ENCODE assay signal across 11 cellular contexts in genomic region chr11:130179396-130180306, GRCh38. TPM values are rescaled to one million over a fixed set of nuclear protein-coding genes. Genes with fewer than 3 reads are reported as not detected.
DNase-seq lines count a peak whose midpoint lies in the region; ATAC-seq, FAIRE-seq and TF ChIP-seq lines count a peak whose summit lies in the region.
"Had no signal": no experiment of that assay in that cellular context is flagged by ENCODE, and none has a peak within 500 bp of the region (broad histone marks: within the 10 kb centered on the region; RNA-seq: fewer than 3 reads in every experiment).

No MANE protein-coding gene starts in this region.

- peak overlapping the region in 6 of 7 donors; percentile 26 to 94 (median 88) for H3K27ac Mint-ChIP-seq in CD14-positive monocyte
- no peak overlapping the region for H3K27ac Mint-ChIP-seq in activated CD4-positive, alpha-beta T cell treated with anti-CD3 and anti-CD28 coated beads, Interleukin-2, amount 10 ng/mL, durations not matched to agents 24 days and 14 days
- no peak overlapping the region for H3K27ac Mint-ChIP-seq in GM23338
- H3K27ac Mint-ChIP-seq: WTC11 had no signal

- RAD21 ChIA-PET in GM12878 (lab: Charles Lee; ENCODE audit: unreplicated experiment), result interaction anchor here (2.4 kb wide), 1 partner anchor 29 kb away, joined by 17 read pairs; no protein-coding TSS in a partner anchor

- H3K9me2 ChIP-seq in GM23338 (ENCODE audit: insufficient read depth), result no peaks in the 10 kb centered on the region

- CTCF ChIA-PET in GM12878 (lab: Yijun Ruan, JAX), result interaction anchor here (1.1 to 2.0 kb wide), 2 partner anchors 12 to 31 kb away, joined by 4 to 6 read pairs; no protein-coding TSS in a partner anchor

- H4K20me1 ChIP-seq in GM12878 (ENCODE audit: control insufficient read depth, insufficient read depth) (no peaks in the 10 kb centered on the region), GM23338 (replicated peaks; ENCODE audit: insufficient read depth) (no peaks in the 10 kb centered on the region)

- H3K4me1 Mint-ChIP-seq in CD14-positive monocyte (peaks cover 47% of the 10 kb centered on the region), GM23338 (peaks cover 14% of the 10 kb centered on the region)
- H3K4me1 Mint-ChIP-seq in activated CD4-positive, alpha-beta T cell treated with anti-CD3 and anti-CD28 coated beads, Interleukin-2, amount 10 ng/mL, durations not matched to agents 24 days and 14 days, result no peaks in the 10 kb centered on the region

- no peak overlapping the region for H3K4me3 Mint-ChIP-seq in CD14-positive monocyte
- H3K4me3 Mint-ChIP-seq in activated CD4-positive, alpha-beta T cell treated with anti-CD3 and anti-CD28 coated beads, Interleukin-2, amount 10 ng/mL, durations not matched to agents 24 days and 14 days, result no peak overlapping the region
- H3K4me3 Mint-ChIP-seq in GM23338, result no peak overlapping the region
- H3K4me3 Mint-ChIP-seq: WTC11 had no signal

- no peak for TF ChIP-seq EP300 in GM12878 (IDR thresholded peaks at IDR 0.05; ENCODE audit: borderline replicate concordance in 1 of 2, control insufficient read depth in 1 of 2, low read depth in 2 of 2, low read length in 2 of 2)

- ATAC-seq in GM12878 (peak; percentile 7), GM23338 (no peak)
- ATAC-seq: WTC11 had no signal

- no TSS peak for BruUV-seq in GM12878 (replicated peaks; lab: Mats Ljungman, UMichigan)

- DNase-seq in CD14-positive monocyte (ENCODE audit: low spot score), result no peak
- peak; percentile 32 for DNase-seq in NCI-H1417 treated with DMSO at 0.1 percent for 48 hours (lab: John Stamatoyannopoulos, UW)
- DNase-seq in GM12878 (ENCODE audit: low read depth, low spot score), result no peak
- DNase-seq in activated CD4-positive, alpha-beta T cell treated with anti-CD3 and anti-CD28 coated beads, Interleukin-2, amount 10 ng/mL, durations not matched to agents 24 days and 14 days, result no peak
- DNase-seq in GM23338 (ENCODE audit: low spot score), result no peak
- no peak for DNase-seq in RKO (ENCODE audit: low spot score)
- no peak for DNase-seq in NCI-H1436 treated with DMSO at 0.1 percent for 48 hours (lab: John Stamatoyannopoulos, UW)
- DNase-seq: dermis blood vessel endothelial cell had no signal

- H3K4me1 ChIP-seq in GM12878 (ENCODE audit: control insufficient read depth, insufficient read depth, low read length), result peaks cover 35% of the 10 kb centered on the region
- peaks cover 46 to 62% of the 10 kb centered on the region in 2 donors for H3K4me1 ChIP-seq in mucosa of rectum (ENCODE audit: control insufficient read depth in 2 of 2, insufficient read depth in 2 of 2, low read length in 2 of 2)
- H3K4me1 ChIP-seq in GM23338 (ENCODE audit: insufficient read depth), result no peaks in the 10 kb centered on the region; the same call in 1 of the 2 replicates

- intact Hi-C loops in CD14-positive monocyte (cut with micrococcal nuclease), result no loop called here
- intact Hi-C loops in GM12878 (cut with micrococcal nuclease; ENCODE audit: unreplicated experiment), result loop anchor here (5.0 kb wide), 1 partner anchor 32 kb away; no protein-coding TSS in a partner anchor
- intact Hi-C loops in activated CD4-positive, alpha-beta T cell treated with anti-CD3 and anti-CD28 coated beads, Interleukin-2, amount 10 ng/mL, durations not matched to agents 24 days and 14 days (cut with micrococcal nuclease), result no loop called here

- no peak overlapping the region for H2AFZ ChIP-seq in GM12878 (ENCODE audit: control insufficient read depth, low read depth, low read length)
- H2AFZ ChIP-seq in GM23338, result no peak overlapping the region

- no peaks in the 10 kb centered on the region for H3K79me2 ChIP-seq in GM12878 (ENCODE audit: control insufficient read depth, insufficient read depth, low read length)
- no peaks in the 10 kb centered on the region for H3K79me2 ChIP-seq in GM23338 (replicated peaks; ENCODE audit: insufficient read depth)

- no peak for TF ChIP-seq RAD21 in GM12878 (IDR thresholded peaks at IDR 0.05; ENCODE audit: insufficient read depth, low read depth, low read length)

- in situ Hi-C loops in GM12878 (cut with MboI), result no loop called here

- no peak for TF ChIP-seq POLR2A in GM12878 (IDR thresholded peaks at IDR 0.05; ENCODE audit: low read depth, low read length)

- H3K36me3 ChIP-seq in GM12878 (ENCODE audit: control insufficient read depth in 2 of 2, insufficient read depth in 2 of 2, low read length in 1 of 2) (no peaks in the 10 kb centered on the region), mucosa of rectum (ENCODE audit: control insufficient read depth in 2 of 2, insufficient read depth in 2 of 2, low read length in 2 of 2) (peaks cover 0 to 1% of the 10 kb centered on the region in 2 donors), GM23338 (ENCODE audit: insufficient read depth) (no peaks in the 10 kb centered on the region)

- H3K9ac ChIP-seq in GM12878 (ENCODE audit: control insufficient read depth, insufficient read depth, low read length) (no peak overlapping the region), mucosa of rectum (ENCODE audit: low read depth in 1 of 2, low read length in 2 of 2) (peak overlapping the region; percentile 61 to 75)

- no peak overlapping the region for H3K4me3 ChIP-seq in GM12878
- peak overlapping the region; percentile 23 to 36 for H3K4me3 ChIP-seq in mucosa of rectum (ENCODE audit: low read length in 2 of 2)
- no peak overlapping the region for H3K4me3 ChIP-seq in GM23338

- H3K4me2 ChIP-seq in GM12878 (ENCODE audit: control insufficient read depth, insufficient read depth), result no peak overlapping the region
- no peak overlapping the region for H3K4me2 ChIP-seq in GM23338

- H3K27ac ChIP-seq in GM12878 (ENCODE audit: control insufficient read depth, insufficient read depth) (no peak overlapping the region), mucosa of rectum (ENCODE audit: low read depth in 2 of 2, low read length in 2 of 2) (peak overlapping the region; percentile 97 to 99), GM23338 (ENCODE audit: low read depth) (no peak overlapping the region)

- H3K36me3 Mint-ChIP-seq in CD14-positive monocyte (peaks cover 7 to 21% of the 10 kb centered on the region in 2 donors), GM23338 (ENCODE audit: low read depth) (peaks cover 4% of the 10 kb centered on the region; the same call in 1 of the 3 replicates)
- H3K36me3 Mint-ChIP-seq in activated CD4-positive, alpha-beta T cell treated with anti-CD3 and anti-CD28 coated beads, Interleukin-2, amount 10 ng/mL, durations not matched to agents 24 days and 14 days (ENCODE audit: low read depth), result no peaks in the 10 kb centered on the region

- H3K9me3 Mint-ChIP-seq in CD14-positive monocyte (peaks cover 4 to 11% (median 6%) of the 10 kb centered on the region in 7 donors), GM23338 (peaks cover 6% of the 10 kb centered on the region; the same call in 1 of the 3 replicates)
- peaks cover 3% of the 10 kb centered on the region for H3K9me3 Mint-ChIP-seq in activated CD4-positive, alpha-beta T cell treated with anti-CD3 and anti-CD28 coated beads, Interleukin-2, amount 10 ng/mL, durations not matched to agents 24 days and 14 days

- H3K9me3 ChIP-seq in GM12878 (replicated peaks; ENCODE audit: control insufficient read depth, insufficient read depth, low read length) (no peaks in the 10 kb centered on the region; the same call in 2 of the 3 replicates), mucosa of rectum (ENCODE audit: control insufficient read depth in 2 of 2, low read length in 2 of 2) (no peaks in the 10 kb centered on the region)

- SMC1A ChIA-PET in GM12878 (lab: Charles Lee; ENCODE audit: uncharacterized antibody, unreplicated experiment), result interaction anchor here (2.1 to 5.2 kb wide), 3 partner anchors 12 to 28 kb away, joined by 5 to 37 read pairs (median 21); no protein-coding TSS in a partner anchor

- FAIRE-seq in GM12878 (lab: Jason Lieb, UNC), result no peak

- peaks cover 0 to under 1% (median 0%) of the 10 kb centered on the region in 3 donors for H3K27me3 Mint-ChIP-seq in CD14-positive monocyte (ENCODE audit: low read depth in 3 of 3)
- peaks cover 6% of the 10 kb centered on the region for H3K27me3 Mint-ChIP-seq in activated CD4-positive, alpha-beta T cell treated with anti-CD3 and anti-CD28 coated beads, Interleukin-2, amount 10 ng/mL, durations not matched to agents 24 days and 14 days
- H3K27me3 Mint-ChIP-seq in GM23338 (ENCODE audit: insufficient read depth, low read depth, poor library complexity), result peaks cover 7% of the 10 kb centered on the region

- H3K27me3 ChIP-seq in GM12878 (replicated peaks in 1 of 2; ENCODE audit: control insufficient read depth in 2 of 2, insufficient read depth in 2 of 2, low read length in 1 of 2), result no peaks in the 10 kb centered on the region
- H3K27me3 ChIP-seq in mucosa of rectum (ENCODE audit: control insufficient read depth in 2 of 2, insufficient read depth in 2 of 2, low read length in 2 of 2), result no peaks in the 10 kb centered on the region
- H3K27me3 ChIP-seq in GM23338 (ENCODE audit: insufficient read depth), result no peaks in the 10 kb centered on the region

- POLR2A ChIA-PET in GM12878 (lab: Charles Lee), result interaction anchor here (0.5 to 1.5 kb wide), 5 partner anchors 12 to 220 kb away, joined by 3 to 7 read pairs (median 6); no protein-coding TSS in a partner anchor

- WGBS in GM12878 (ENCODE audit: insufficient coverage, insufficient replicate concordance, low lambda C conversion rate, missing lambda C conversion rate), result 47% methylated on average over 21 of the region's 21 CpGs

- TF ChIP-seq CTCF in CD14-positive monocyte (IDR thresholded peaks at IDR 0.05), result no peak
- TF ChIP-seq CTCF in GM12878 (IDR thresholded peaks at IDR 0.05 in 2 of 3, conservative IDR thresholded peaks at IDR 0.05 in 1 of 3; ENCODE audit: control insufficient read depth in 2 of 3, extremely low read depth in 1 of 3, insufficient read depth in 1 of 3, low read depth in 3 of 3, low read length in 3 of 3), result no peak
- no peak for TF ChIP-seq CTCF in GM23338 (conservative IDR thresholded peaks at IDR 0.05; ENCODE audit: low read depth in 2 of 2)

- no peaks in the 10 kb centered on the region for H3F3A ChIP-seq in GM23338 (replicated peaks; ENCODE audit: low read depth)

RNA-seq across cellular contexts. Expression of gene ST14, which starts 20.1 kb away (rescaled TPM):
- 10 to 100 TPM; 13.3 to 23.6 TPM for polyA plus RNA-seq in CD14-positive monocyte
- 12.9 and 13.5 TPM in 2 replicates for total RNA-seq in GM12878 (2013; cell fraction: nucleolus; rRNA removed)
- total RNA-seq in GM12878 (2014; rRNA removed), result 0.65 and 2.2 TPM in 2 replicates
- 0.41 and 0.45 TPM in 2 replicates for total RNA-seq in GM12878 (2014; rRNA removed; fragmentation: Illumina TruSeq; extraction: Trizol)
- 1.4 and 1.6 TPM in 2 replicates for total RNA-seq in GM12878 (2021)
- 1.3 TPM for polyA plus RNA-seq in GM12878 (2011; ENCODE audit: low read depth)
- polyA plus RNA-seq in GM12878 (2011; rRNA removed), result 1.6 and 3.9 TPM in 2 replicates
- polyA plus RNA-seq in GM12878 (2011; cell fraction: cytosol; rRNA removed), result 6.1 and 7.0 TPM in 2 replicates
- polyA plus RNA-seq in GM12878 (2011; cell fraction: nucleus; rRNA removed), result 6.8 and 6.9 TPM in 2 replicates
- polyA plus RNA-seq in GM12878 (2012), result 2.7 and 3.6 TPM in 2 replicates
- 0.22 and 0.73 TPM in 2 replicates for polyA plus RNA-seq in GM12878 (2014; fragmentation: Illumina TruSeq; extraction: Trizol)
- polyA plus RNA-seq in GM12878 (2014; fragmentation: Nextera tagmentation; extraction: Ambion mirVana), result under 1 TPM in 1 of 2 experiments, not detected in 1; 0.02 TPM
- polyA plus RNA-seq in GM12878 (2014; rRNA removed), result 0.72 and 0.74 TPM in 2 replicates
- polyA plus RNA-seq in GM12878 (2016; fragmentation: Nextera tagmentation; extraction: Ambion mirVana), result under 1 TPM in 1 of 2 experiments, not detected in 1; 0.50 TPM
- 3.9 and 6.6 TPM in 2 replicates for polyA minus RNA-seq in GM12878 (2011; rRNA and poly(A)+ RNA removed)
- 3.3 and 4.4 TPM in 2 replicates for polyA minus RNA-seq in GM12878 (2011; cell fraction: cytosol; rRNA and poly(A)+ RNA removed)
- 1.9 and 5.2 TPM in 2 replicates for polyA minus RNA-seq in GM12878 (2011; cell fraction: nucleus; rRNA and poly(A)+ RNA removed)
- total RNA-seq in activated CD4-positive, alpha-beta T cell treated with anti-CD3 and anti-CD28 coated beads, Interleukin-2, amount 10 ng/mL, durations not matched to agents 24 days and 14 days, result 0.14 TPM in 1 of 2 replicates, not detected in the other
- 32.7 and 36.3 TPM in 2 replicates for total RNA-seq in GM23338 (2014; rRNA removed; shearing (Covaris generic))
- polyA plus RNA-seq in GM23338 (2016; fragmentation: Nextera tagmentation; extraction: Ambion mirVana), result 7.9 and 8.3 TPM in 2 replicates
- polyA plus RNA-seq: BJ had no signal

Comparison
In these comparisons a context has a peak if more than half of its experiments do, and no peak if none do; other contexts are left out.
1. H3K27ac Mint-ChIP-seq: peak in CD14-positive monocyte (6 of 7); none in activated CD4-positive, alpha-beta T cell treated with anti-CD3 and anti-CD28 coated beads, Interleukin-2, amount 10 ng/mL, durations not matched to agents 24 days and 14 days (single experiment) and GM23338 (single experiment).
2. H3K27ac ChIP-seq: peak in mucosa of rectum (2 of 2); none in GM12878 (single experiment) and GM23338 (single experiment).
3. H3K4me3 ChIP-seq: peak in mucosa of rectum (2 of 2); none in GM12878 (single experiment) and GM23338 (single experiment).